19 cellular contexts compared by ENCODE assay signal in genomic region chr11:608751-609354, GRCh38. TPM values are rescaled to one million over a fixed set of nuclear protein-coding genes. Genes with fewer than 3 reads are reported as not detected.
"Had no signal": no experiment of that assay in that cellular context is flagged by ENCODE, and none has a peak within 500 bp of the region (broad histone marks: within the 10 kb centered on the region; RNA-seq: fewer than 3 reads in every experiment).

No MANE protein-coding gene starts in this region.

- H3K27me3 ChIP-seq: gastroesophageal sphincter, right lobe of liver, upper lobe of left lung had no signal

- H3K9ac ChIP-seq: SK-N-SH had no signal

- H3K4me2 ChIP-seq: SK-N-SH had no signal

- H3K9me3 ChIP-seq: gastroesophageal sphincter, right lobe of liver, SK-N-SH, upper lobe of left lung had no signal

- H3K27ac ChIP-seq: gastroesophageal sphincter, upper lobe of left lung had no signal

- H3K4me3 ChIP-seq: gastroesophageal sphincter, right lobe of liver, upper lobe of left lung had no signal

- H3K4me3 Mint-ChIP-seq: activated B cell treated with CpG ODN at 0.5 μM for 24 hours; activated naive CD8-positive, alpha-beta T cell treated with anti-CD3 and anti-CD28 coated beads, Interleukin-2, amount 50 U/mL, for 24 hours; activated T-cell treated with anti-CD3 and anti-CD28 coated beads, Interleukin-2, amount 50 U/mL, for 72 hours; naive thymus-derived CD4-positive, alpha-beta T cell; T-helper 1 cell treated with Interleukin-12 subunit alpha and Interleukin-12 subunit beta and Interleukin-4 antibody, amounts not matched to agents 30 μg/mL and 1 μg/mL, for 36 hours had no signal

- H3K27me3 Mint-ChIP-seq: activated B cell treated with CpG ODN at 0.5 μM for 24 hours; activated naive CD8-positive, alpha-beta T cell treated with anti-CD3 and anti-CD28 coated beads, Interleukin-2, amount 50 U/mL, for 24 hours; naive thymus-derived CD4-positive, alpha-beta T cell; progenitor cell of endocrine pancreas had no signal

- ATAC-seq: activated naive CD8-positive, alpha-beta T cell treated with anti-CD3 and anti-CD28 coated beads, Interleukin-2, amount 50 U/mL, for 24 hours; activated T-cell treated with anti-CD3 and anti-CD28 coated beads, Interleukin-2, amount 50 U/mL, for 72 hours; gastroesophageal sphincter; naive thymus-derived CD4-positive, alpha-beta T cell had no signal

- H3K9me3 Mint-ChIP-seq: activated B cell treated with CpG ODN at 0.5 μM for 24 hours; activated naive CD8-positive, alpha-beta T cell treated with anti-CD3 and anti-CD28 coated beads, Interleukin-2, amount 50 U/mL, for 24 hours; activated T-cell treated with anti-CD3 and anti-CD28 coated beads, Interleukin-2, amount 50 U/mL, for 72 hours; naive thymus-derived CD4-positive, alpha-beta T cell; T-helper 1 cell treated with Interleukin-12 subunit alpha and Interleukin-12 subunit beta and Interleukin-4 antibody, amounts not matched to agents 30 μg/mL and 1 μg/mL, for 36 hours had no signal

- H3K9me2 ChIP-seq: SK-N-SH had no signal

- FAIRE-seq: TTC549 had no signal

- H3K27ac Mint-ChIP-seq: activated B cell treated with CpG ODN at 0.5 μM for 24 hours; activated naive CD8-positive, alpha-beta T cell treated with anti-CD3 and anti-CD28 coated beads, Interleukin-2, amount 50 U/mL, for 24 hours; T-helper 1 cell treated with Interleukin-12 subunit alpha and Interleukin-12 subunit beta and Interleukin-4 antibody, amounts not matched to agents 30 μg/mL and 1 μg/mL, for 36 hours had no signal

- DNase-seq: activated B cell treated with CpG ODN at 0.5 μM for 24 hours; activated naive CD8-positive, alpha-beta T cell treated with anti-CD3 and anti-CD28 coated beads, Interleukin-2, amount 50 U/mL, for 24 hours; activated T-cell treated with anti-CD3 and anti-CD28 coated beads, Interleukin-2, amount 50 U/mL, for 72 hours; central memory CD4-positive, alpha-beta T cell; hippocampal formation; nucleus accumbens; SK-N-SH; stimulated activated CD4-positive, alpha-beta T cell treated with anti-CD3 and anti-CD28 coated beads, Interleukin-12 subunit alpha, Interleukin-12 subunit beta, amount 100 ng/mL, for 4 hours; stimulated activated naive CD4-positive, alpha-beta T cell; substantia nigra had no signal

RNA-seq across cellular contexts. Expression of gene CDHR5, which starts 15.9 kb away (rescaled TPM):
- total RNA-seq: activated B cell treated with CpG ODN at 0.5 μM for 24 hours; epithelial cell of proximal tubule; gastroesophageal sphincter; lung microvascular endothelial cell; naive thymus-derived CD4-positive, alpha-beta T cell had no signal
- polyA plus RNA-seq: naive thymus-derived CD4-positive, alpha-beta T cell; SK-N-SH had no signal

RNA-seq across cellular contexts. Expression of gene SCT, which starts 18.1 kb away (rescaled TPM):
- total RNA-seq: activated B cell treated with CpG ODN at 0.5 μM for 24 hours; activated T-cell treated with anti-CD3 and anti-CD28 coated beads, Interleukin-2, amount 50 U/mL, for 72 hours; epithelial cell of proximal tubule; gastroesophageal sphincter; lung microvascular endothelial cell; naive thymus-derived CD4-positive, alpha-beta T cell; right lobe of liver had no signal
- polyA plus RNA-seq: naive thymus-derived CD4-positive, alpha-beta T cell; SK-N-SH had no signal

RNA-seq across cellular contexts. Expression of gene DRD4, which starts 28.2 kb away (rescaled TPM):
- total RNA-seq: epithelial cell of proximal tubule, lung microvascular endothelial cell had no signal
- polyA plus RNA-seq: naive thymus-derived CD4-positive, alpha-beta T cell; SK-N-SH had no signal
